In genomic region chr11:96194571-96194970, GRCh38 we compare ENCODE assay signal across 12 cellular contexts.
DNase-seq lines count a peak whose midpoint lies in the region; ATAC-seq and TF ChIP-seq lines count a peak whose summit lies in the region.
"Had no signal": no experiment of that assay in that cellular context is flagged by ENCODE, and none has a peak within 500 bp of the region (broad histone marks: within the 10 kb centered on the region; RNA-seq: fewer than 3 reads in every experiment).

No MANE protein-coding gene starts in this region.

- H3K9me3 Mint-ChIP-seq in CD4-positive, alpha-beta T cell, result no peaks in the 10 kb centered on the region
- H3K9me3 Mint-ChIP-seq in activated naive CD8-positive, alpha-beta T cell treated with anti-CD3 and anti-CD28 coated beads, Interleukin-2, amount 10 ng/mL, durations not matched to agents 7 days and 5 days, result peaks cover 11% of the 10 kb centered on the region
- H3K9me3 Mint-ChIP-seq in naive thymus-derived CD4-positive, alpha-beta T cell, result peaks cover 0 to 7% (median 0%) of the 10 kb centered on the region in 11 donors

- H3K27ac ChIP-seq in CD4-positive, alpha-beta T cell (ENCODE audit: low read depth, low read length), result no peak overlapping the region
- H3K27ac ChIP-seq in HUES64 (ENCODE audit: low read depth, low read length), result peak overlapping the region; percentile 11
- peak overlapping the region; percentile 24 for H3K27ac ChIP-seq in naive thymus-derived CD4-positive, alpha-beta T cell (ENCODE audit: low read depth, low read length)

- H3K27me3 Mint-ChIP-seq in CD4-positive, alpha-beta T cell, result no peaks in the 10 kb centered on the region
- no peaks in the 10 kb centered on the region for H3K27me3 Mint-ChIP-seq in activated naive CD8-positive, alpha-beta T cell treated with anti-CD3 and anti-CD28 coated beads, Interleukin-2, amount 10 ng/mL, durations not matched to agents 7 days and 5 days
- no peaks in the 10 kb centered on the region for H3K27me3 Mint-ChIP-seq in naive thymus-derived CD4-positive, alpha-beta T cell

- H3K9me3 ChIP-seq in CD4-positive, alpha-beta T cell (ENCODE audit: control insufficient read depth, low read length), result no peaks in the 10 kb centered on the region
- no peaks in the 10 kb centered on the region for H3K9me3 ChIP-seq in HUES64 (ENCODE audit: insufficient read depth, low read depth, low read length)
- no peaks in the 10 kb centered on the region for H3K9me3 ChIP-seq in naive thymus-derived CD4-positive, alpha-beta T cell (ENCODE audit: control insufficient read depth in 2 of 3, low read length in 3 of 3)

- 20% methylated on average over 1 of the region's 1 CpG for WGBS in HUES64

- POLR2A ChIA-PET in CD4-positive, alpha-beta T cell (lab: Charles Lee), result interaction anchor here (0.8 to 2.9 kb wide), 7 partner anchors 12 to 182 kb away, joined by 3 to 21 read pairs (median 3); partner anchors contain the start of gene MAML2
- POLR2A ChIA-PET in activated naive CD8-positive, alpha-beta T cell treated with anti-CD3 and anti-CD28 coated beads, Interleukin-2, amount 10 ng/mL, durations not matched to agents 7 days and 5 days (lab: Charles Lee), result no interaction called here
- POLR2A ChIA-PET in naive thymus-derived CD4-positive, alpha-beta T cell (lab: Charles Lee), result interaction anchor here (0.7 to 2.1 kb wide), 7 partner anchors 11 to 182 kb away, joined by 3 to 14 read pairs (median 3); partner anchors contain the start of gene MAML2

- no peak overlapping the region for H3K4me3 ChIP-seq in HUES64 (ENCODE audit: low read length)
- H3K4me3 ChIP-seq in naive thymus-derived CD4-positive, alpha-beta T cell (ENCODE audit: low read length), result peak overlapping the region; percentile 14

- H3K27me3 ChIP-seq in CD4-positive, alpha-beta T cell (ENCODE audit: control insufficient read depth, insufficient read depth, low read length), result no peaks in the 10 kb centered on the region
- no peaks in the 10 kb centered on the region for H3K27me3 ChIP-seq in HUES64 (ENCODE audit: insufficient read depth, low read length)
- H3K27me3 ChIP-seq in naive thymus-derived CD4-positive, alpha-beta T cell (ENCODE audit: control insufficient read depth in 2 of 2, insufficient read depth in 2 of 2, low read length in 2 of 2), result no peaks in the 10 kb centered on the region

- intact Hi-C loops in CD4-positive, alpha-beta T cell (cut with DNase I, micrococcal nuclease), result no loop called here
- intact Hi-C loops in naive thymus-derived CD4-positive, alpha-beta T cell (cut with micrococcal nuclease), result loop anchor here in 1 of 2 donors (2.0 kb wide), 1 partner anchor 16 kb away; no protein-coding TSS in a partner anchor

- peaks cover 56% of the 10 kb centered on the region for H3K4me1 ChIP-seq in HUES64 (ENCODE audit: insufficient read depth, low read length)
- H3K4me1 ChIP-seq in naive thymus-derived CD4-positive, alpha-beta T cell (ENCODE audit: control insufficient read depth in 2 of 2, insufficient read depth in 2 of 2, low read length in 2 of 2), result peaks cover 25 to 57% of the 10 kb centered on the region in 2 donors

- no peak overlapping the region for H3K9ac ChIP-seq in HUES64 (ENCODE audit: low read depth, low read length)

- H3K36me3 Mint-ChIP-seq in CD4-positive, alpha-beta T cell (ENCODE audit: low read depth), result peaks cover 52% of the 10 kb centered on the region
- peaks cover 51% of the 10 kb centered on the region for H3K36me3 Mint-ChIP-seq in activated naive CD8-positive, alpha-beta T cell treated with anti-CD3 and anti-CD28 coated beads, Interleukin-2, amount 10 ng/mL, durations not matched to agents 7 days and 5 days
- H3K36me3 Mint-ChIP-seq in naive thymus-derived CD4-positive, alpha-beta T cell, result peaks cover 9 to 50% (median 38%) of the 10 kb centered on the region in 5 donors

- no peaks in the 10 kb centered on the region for H3K36me3 ChIP-seq in HUES64 (ENCODE audit: insufficient read depth, low read length)
- no peaks in the 10 kb centered on the region for H3K36me3 ChIP-seq in naive thymus-derived CD4-positive, alpha-beta T cell (ENCODE audit: control insufficient read depth in 2 of 3, insufficient read depth in 3 of 3, low read length in 3 of 3)

- ATAC-seq in CD4-positive, alpha-beta T cell (ENCODE audit: poor library complexity), result no peak
- no peak for ATAC-seq in activated naive CD8-positive, alpha-beta T cell treated with anti-CD3 and anti-CD28 coated beads, Interleukin-2, amount 10 ng/mL, durations not matched to agents 7 days and 5 days (ENCODE audit: low read depth)
- no peak for ATAC-seq in naive thymus-derived CD4-positive, alpha-beta T cell
- no peak for ATAC-seq in HG02970 (IDR thresholded peaks at IDR 0.05; ENCODE audit: low FRiP score, unreplicated experiment)
- ATAC-seq: right cardiac atrium had no signal

- TF ChIP-seq CTCF in CD4-positive, alpha-beta T cell (IDR thresholded peaks at IDR 0.05), result no peak
- no peak for TF ChIP-seq CTCF in GM13976 (IDR thresholded peaks at IDR 0.05; ENCODE audit: borderline replicate concordance, control extremely low read depth, extremely low read depth, insufficient read depth, missing control alignments)

- in situ Hi-C loops in GM13976 (cut with MboI; ENCODE audit: low sequenced_read_pairs, unreplicated experiment), result no loop called here

- H3K27ac Mint-ChIP-seq in CD4-positive, alpha-beta T cell, result peak overlapping the region; percentile 87
- peak overlapping the region; percentile 61 for H3K27ac Mint-ChIP-seq in activated naive CD8-positive, alpha-beta T cell treated with anti-CD3 and anti-CD28 coated beads, Interleukin-2, amount 10 ng/mL, durations not matched to agents 7 days and 5 days
- peak overlapping the region; percentile 60 to 91 (median 84) for H3K27ac Mint-ChIP-seq in naive thymus-derived CD4-positive, alpha-beta T cell

- CTCF ChIA-PET in CD4-positive, alpha-beta T cell (lab: Charles Lee), result interaction anchor here (1.3 to 1.9 kb wide), 4 partner anchors 11 to 182 kb away, joined by 3 to 5 read pairs (median 3); no protein-coding TSS in a partner anchor
- CTCF ChIA-PET in naive thymus-derived CD4-positive, alpha-beta T cell (lab: Charles Lee), result interaction anchor here (1.0 to 2.9 kb wide), 2 partner anchors 138 to 149 kb away, joined by 3 to 10 read pairs; partner anchors contain the start of gene MAML2

- DNase-seq in CD4-positive, alpha-beta T cell, result no peak
- DNase-seq in activated naive CD8-positive, alpha-beta T cell treated with anti-CD3 and anti-CD28 coated beads, Interleukin-2, amount 10 ng/mL, durations not matched to agents 7 days and 5 days, result no peak
- no peak for DNase-seq in naive thymus-derived CD4-positive, alpha-beta T cell
- DNase-seq in GM13976 (ENCODE audit: low spot score) (no peak), NCI-H1417 treated with DMSO at 0.1 percent for 48 hours (lab: John Stamatoyannopoulos, UW) (no peak), D341Med (ENCODE audit: low spot score) (no peak)
- DNase-seq: COR-L47, NCI-H226, right cardiac atrium, RPMI8226 had no signal

- peaks cover 93% of the 10 kb centered on the region for H3K4me1 Mint-ChIP-seq in CD4-positive, alpha-beta T cell (ENCODE audit: low read depth)
- peaks cover 36% of the 10 kb centered on the region for H3K4me1 Mint-ChIP-seq in activated naive CD8-positive, alpha-beta T cell treated with anti-CD3 and anti-CD28 coated beads, Interleukin-2, amount 10 ng/mL, durations not matched to agents 7 days and 5 days
- H3K4me1 Mint-ChIP-seq in naive thymus-derived CD4-positive, alpha-beta T cell, result peaks cover 46 to 95% (median 92%) of the 10 kb centered on the region in 7 donors

- H3K4me3 Mint-ChIP-seq in CD4-positive, alpha-beta T cell, result peak overlapping the region; percentile 74
- peak overlapping the region; percentile 59 for H3K4me3 Mint-ChIP-seq in activated naive CD8-positive, alpha-beta T cell treated with anti-CD3 and anti-CD28 coated beads, Interleukin-2, amount 10 ng/mL, durations not matched to agents 7 days and 5 days
- H3K4me3 Mint-ChIP-seq in naive thymus-derived CD4-positive, alpha-beta T cell, result peak overlapping the region; percentile 43 to 80 (median 70)
